Comparison of ENCODE assay signal across 22 cellular contexts in genomic region chr3:31776016-31776415, GRCh38.
"Had no signal": no experiment of that assay in that cellular context is flagged by ENCODE, and none has a peak within 500 bp of the region (broad histone marks: within the 10 kb centered on the region; RNA-seq: fewer than 3 reads in every experiment).

No MANE protein-coding gene starts in this region.

- H3K9me3 Mint-ChIP-seq: natural killer cell had no signal

- H3K36me3 ChIP-seq: brain microvascular endothelial cell, left lung, neutrophil, right atrium auricular region, tibial nerve, uterus, WERI-Rb-1 had no signal

- H3K27me3 ChIP-seq: brain microvascular endothelial cell, hepatocyte, left lung, neutrophil, right atrium auricular region, tibial nerve, uterus had no signal

- H2AFZ ChIP-seq: hepatocyte had no signal

- H3K4me3 Mint-ChIP-seq: dendritic cell treated with granulocyte-macrophage colony-stimulating factor and Interleukin-4, amounts not matched to agents 40 ng/mL and 50 ng/mL, for 4 days; natural killer cell had no signal

- H3K36me3 Mint-ChIP-seq: natural killer cell had no signal

- ATAC-seq: left lung, natural killer cell had no signal

- H3K27ac Mint-ChIP-seq: dendritic cell treated with granulocyte-macrophage colony-stimulating factor and Interleukin-4, amounts not matched to agents 40 ng/mL and 50 ng/mL, for 4 days; natural killer cell had no signal

- DNase-seq: activated CD4-positive, alpha-beta T cell treated with anti-CD3 and anti-CD28 coated beads, Interleukin-2, amount 50 U/mL, for 48 hours; activated naive CD4-positive, alpha-beta T cell treated with anti-CD3 and anti-CD28 coated beads, Interleukin-2, amount 50 U/mL, for 16 hours; activated T-cell treated with anti-CD3 and anti-CD28 coated beads, Interleukin-2, amount 50 U/mL, for 1 hour; amygdala; brain microvascular endothelial cell; cerebellar nuclear complex; effector memory CD4-positive, alpha-beta T cell; left lung; natural killer cell; small intestine; stimulated activated CD4-positive, alpha-beta T cell treated with anti-CD3 and anti-CD28 coated beads, Interleukin-4, amount 100 ng/mL, for 24 hours; stimulated activated naive CD4-positive, alpha-beta T cell treated with Interleukin-2 at 50 U/mL for 16 hours; substantia nigra; T-helper 1 cell; uterus; WERI-Rb-1 had no signal

- H3K4me1 ChIP-seq: left lung, tibial nerve, uterus had no signal

- H3K4me2 ChIP-seq: hepatocyte had no signal

- H3K9me3 ChIP-seq: neutrophil, uterus had no signal

- H3K27ac ChIP-seq: brain microvascular endothelial cell, epithelial cell of prostate, hepatocyte, left lung, neutrophil, right atrium auricular region, tibial nerve, uterus, WERI-Rb-1 had no signal

- H3K4me3 ChIP-seq: hepatocyte, left lung, right atrium auricular region, tibial nerve, uterus had no signal

- H3K4me1 Mint-ChIP-seq: natural killer cell had no signal
